Comparison of ENCODE assay signal across 14 cellular contexts in genomic region chr3:135784557-135784956, GRCh38.
DNase-seq lines count a peak whose midpoint lies in the region; ATAC-seq and TF ChIP-seq lines count a peak whose summit lies in the region.
"Had no signal": no experiment of that assay in that cellular context is flagged by ENCODE, and none has a peak within 500 bp of the region (broad histone marks: within the 10 kb centered on the region; RNA-seq: fewer than 3 reads in every experiment).

No MANE protein-coding gene starts in this region.

- no peaks in the 10 kb centered on the region for H3K9me2 ChIP-seq in MM.1S (replicated peaks; ENCODE audit: insufficient read depth, low read length)

- no peaks in the 10 kb centered on the region for H3K9me3 ChIP-seq in MM.1S (replicated peaks; ENCODE audit: insufficient read depth, low read length)
- H3K9me3 ChIP-seq in WERI-Rb-1 (ENCODE audit: severe bottlenecking) = no peaks in the 10 kb centered on the region
- H3K9me3 ChIP-seq: pancreas, thoracic aorta had no signal

- H3K4me3 Mint-ChIP-seq in osteocyte (ENCODE audit: unreplicated experiment) = no peak overlapping the region
- H3K4me3 Mint-ChIP-seq: CD4-positive, alpha-beta T cell had no signal

- no peaks in the 10 kb centered on the region for H3K4me1 Mint-ChIP-seq in osteocyte (ENCODE audit: unreplicated experiment)

- intact Hi-C loops in left colon (cut with DNase I, micrococcal nuclease) = no loop called here
- intact Hi-C loops in sciatic nerve (cut with DNase I) = no loop called here

- H3K27ac Mint-ChIP-seq in osteocyte (ENCODE audit: unreplicated experiment) = no peak overlapping the region
- H3K27ac Mint-ChIP-seq: CD4-positive, alpha-beta T cell had no signal

- H3K4me3 ChIP-seq in MM.1S (ENCODE audit: low read length) = no peak overlapping the region
- no peak overlapping the region for H3K4me3 ChIP-seq in WERI-Rb-1 (ENCODE audit: low read depth, low read length)
- H3K4me3 ChIP-seq: pancreas, thoracic aorta had no signal

- H3F3A ChIP-seq in MM.1S (ENCODE audit: insufficient read depth, low read length) = no peaks in the 10 kb centered on the region

- no peaks in the 10 kb centered on the region for H3K4me1 ChIP-seq in MM.1S (ENCODE audit: low read length)
- H3K4me1 ChIP-seq: pancreas had no signal

- ATAC-seq in GM18861 (IDR thresholded peaks at IDR 0.05; ENCODE audit: unreplicated experiment) (peak; percentile 87), GM21825 (IDR thresholded peaks at IDR 0.05; ENCODE audit: unreplicated experiment) (peak; percentile 74), HG03565 (IDR thresholded peaks at IDR 0.05; ENCODE audit: unreplicated experiment) (peak; percentile 80), left colon (peak; percentile 85), sciatic nerve (no peak)

- H3K36me3 Mint-ChIP-seq in osteocyte (ENCODE audit: unreplicated experiment) = no peaks in the 10 kb centered on the region

- no peak overlapping the region for H2AFZ ChIP-seq in MM.1S (ENCODE audit: low read length)

- no peaks in the 10 kb centered on the region for H3K36me3 ChIP-seq in MM.1S (replicated peaks; ENCODE audit: insufficient read depth, low read length)
- no peaks in the 10 kb centered on the region for H3K36me3 ChIP-seq in WERI-Rb-1
- H3K36me3 ChIP-seq: pancreas, thoracic aorta had no signal

- no peaks in the 10 kb centered on the region for H3K27me3 ChIP-seq in MM.1S (replicated peaks; ENCODE audit: insufficient read depth, low read length)
- peaks cover 2% of the 10 kb centered on the region for H3K27me3 ChIP-seq in WERI-Rb-1 (ENCODE audit: insufficient read depth, low read depth, severe bottlenecking)
- H3K27me3 ChIP-seq: pancreas had no signal

- DNase-seq in left colon (no peak), MM.1S (no peak), WERI-Rb-1 (no peak), osteocyte (ENCODE audit: extremely low spot score, unreplicated experiment) (no peak), sciatic nerve (ENCODE audit: low spot score) (no peak)
- DNase-seq: activated effector memory CD4-positive, alpha-beta T cell treated with anti-CD3 and anti-CD28 coated beads, Interleukin-2, amount 50 U/mL, for 16 hours; CD4-positive, alpha-beta T cell; central memory CD4-positive, alpha-beta T cell; NCI-H1417 treated with DMSO at 0.1 percent for 48 hours; pancreas had no signal

- H3K9me3 Mint-ChIP-seq in osteocyte (ENCODE audit: unreplicated experiment) = no peaks in the 10 kb centered on the region

- no peak overlapping the region for H3K4me2 ChIP-seq in MM.1S (ENCODE audit: low read depth, low read length)

- no peak overlapping the region for H3K27ac ChIP-seq in MM.1S (ENCODE audit: low read length)
- no peak overlapping the region for H3K27ac ChIP-seq in WERI-Rb-1
- H3K27ac ChIP-seq: pancreas, thoracic aorta had no signal

- H4K20me1 ChIP-seq in MM.1S (ENCODE audit: insufficient read depth, low read length) = no peaks in the 10 kb centered on the region

- TF ChIP-seq CTCF in MM.1S (IDR thresholded peaks at IDR 0.05; ENCODE audit: low read length) (no peak), WERI-Rb-1 (IDR thresholded peaks at IDR 0.05; ENCODE audit: low read depth, low read length) (no peak), osteocyte (IDR thresholded peaks at IDR 0.05) (no peak)

- no peaks in the 10 kb centered on the region for H3K27me3 Mint-ChIP-seq in osteocyte (ENCODE audit: unreplicated experiment)
- H3K27me3 Mint-ChIP-seq: CD4-positive, alpha-beta T cell had no signal

- H3K79me2 ChIP-seq in MM.1S (ENCODE audit: low read length) = no peaks in the 10 kb centered on the region

- H3K9ac ChIP-seq in MM.1S (ENCODE audit: low read length) = no peak overlapping the region
